ENCODE assay signal across 8 cellular contexts in genomic region chr21:45136927-45137611, GRCh38.
DNase-seq lines count a peak whose midpoint lies in the region; ATAC-seq, FAIRE-seq and TF ChIP-seq lines count a peak whose summit lies in the region.

No MANE protein-coding gene starts in this region.

- H3K79me2 ChIP-seq in HepG2 (ENCODE audit: insufficient read depth, low read length) = no peaks in the 10 kb centered on the region

- DNase-seq in ACHN (peak; percentile 82), GM13976 (ENCODE audit: low spot score) (peak; percentile 86), NCI-H226 (peak; percentile 64), colonic mucosa (peak; percentile 91), HepG2 (ENCODE audit: low spot score) (peak; percentile 68)
- DNase-seq in activated CD4-positive, CD25-positive, alpha-beta regulatory T cell treated with anti-CD3 and anti-CD28 coated beads, Interleukin-2, amount 50 U/mL, for 72 hours = peak; percentile 66
- DNase-seq in stimulated activated CD4-positive, alpha-beta T cell treated with anti-CD3 and anti-CD28 coated beads, Interleukin-4, amount 100 ng/mL, for 4 hours = peak; percentile 54 to 70

- TF ChIP-seq CTCF in GM13976 (IDR thresholded peaks at IDR 0.05; ENCODE audit: borderline replicate concordance, control extremely low read depth, extremely low read depth, insufficient read depth, missing control alignments) (peak; percentile 82), colonic mucosa (IDR thresholded peaks at IDR 0.05) (peak; percentile 87), HepG2 (CRISPR knock-in tag; IDR thresholded peaks at IDR 0.05) (peak; percentile 87)

- no peak overlapping the region for H3K4me3 ChIP-seq in colonic mucosa
- no peak overlapping the region for H3K4me3 ChIP-seq in HepG2 (replicated peaks in 1 of 3; ENCODE audit: insufficient read depth in 1 of 3, low read depth in 2 of 3, low read length in 3 of 3)

- CTCF ChIA-PET in HepG2 (lab: Yijun Ruan, JAX; ENCODE audit: low intra/inter-chr PET ratio, low total read pairs) = interaction anchor here (1.4 kb wide), 1 partner anchor 187 kb away, joined by 11 read pairs; no protein-coding TSS in a partner anchor

- peak; percentile 83 for FAIRE-seq in HepG2 (lab: Jason Lieb, UNC)

- H2AFZ ChIP-seq in HepG2 (ENCODE audit: low read length) = no peak overlapping the region

- 33% methylated on average over 5 of the region's 11 CpGs for WGBS in HepG2 (ENCODE audit: low lambda C conversion rate)

- peak overlapping the region; percentile 3 for H3K27ac ChIP-seq in colonic mucosa
- H3K27ac ChIP-seq in HepG2 (ENCODE audit: extremely low read length, insufficient read depth, low read length) = no peak overlapping the region

- TF ChIP-seq RAD21 in HepG2 (CRISPR knock-in tag; IDR thresholded peaks at IDR 0.05) = peak; percentile 38; the same call in 1 of the 2 replicates

- TF ChIP-seq EP300 in HepG2 (IDR thresholded peaks at IDR 0.05; ENCODE audit: low read depth in 2 of 2, low read length in 2 of 2) = no peak
- no peak for TF ChIP-seq EP300 in HepG2 (CRISPR knock-in tag; IDR thresholded peaks at IDR 0.05; ENCODE audit: borderline replicate concordance)

- in situ Hi-C loops in ACHN (cut with HindIII; ENCODE audit: low pct_ligation_motif_present, low pct_unique_long_range_greater_than_20kb, low sequenced_read_pairs) (no loop called here), GM13976 (cut with MboI; ENCODE audit: low sequenced_read_pairs, unreplicated experiment) (loop anchor here (10.0 to 25.0 kb wide), 2 partner anchors 192 to 300 kb away; partner anchors contain the start of gene SLX9), HepG2 (cut with HindIII; ENCODE audit: extremely low pct_ligation_motif_present, low pct_unique_long_range_greater_than_20kb) (loop anchor here (5.0 kb wide), 1 partner anchor 190 kb away; no protein-coding TSS in a partner anchor)

- H3K4me2 ChIP-seq in HepG2 (ENCODE audit: low read depth, low read length) = no peak overlapping the region

- H3K9me3 ChIP-seq in colonic mucosa (no peaks in the 10 kb centered on the region), HepG2 (ENCODE audit: low read length) (no peaks in the 10 kb centered on the region)

- no peaks in the 10 kb centered on the region for H4K20me1 ChIP-seq in HepG2 (ENCODE audit: insufficient read depth, low read length)

- peak overlapping the region in 1 of 2 donors; percentile 36 for H3K9ac ChIP-seq in colonic mucosa (ENCODE audit: low read depth in 2 of 2, low read length in 2 of 2)
- H3K9ac ChIP-seq in HepG2 (ENCODE audit: insufficient read depth, low read depth, low read length) = no peak overlapping the region

- BruUV-seq in HepG2 (replicated peaks; lab: Mats Ljungman, UMichigan) = no TSS peak

- POLR2A ChIA-PET in HepG2 (lab: Yijun Ruan, JAX) = interaction anchor here (0.7 to 1.9 kb wide), 5 partner anchors 124 to 197 kb away, joined by 3 to 17 read pairs (median 6); partner anchors contain the start of gene SLX9

- H3K4me1 ChIP-seq in colonic mucosa (no peaks in the 10 kb centered on the region), HepG2 (ENCODE audit: insufficient read depth, low read length) (peaks cover 12% of the 10 kb centered on the region)

- peak; percentile 75 for ATAC-seq in HepG2
- ATAC-seq in GM21390 (IDR thresholded peaks at IDR 0.05; ENCODE audit: unreplicated experiment) = no peak

- intact Hi-C loops in colonic mucosa (cut with DNase I) = no loop called here
- intact Hi-C loops in HepG2 (cut with micrococcal nuclease; ENCODE audit: unreplicated experiment) = no loop called here

- no peak for TF ChIP-seq POLR2A in HepG2 (IDR thresholded peaks at IDR 0.05; ENCODE audit: insufficient read depth in 1 of 2, low read depth in 2 of 2, low read length in 2 of 2)

- no peaks in the 10 kb centered on the region for H3K27me3 ChIP-seq in colonic mucosa
- H3K27me3 ChIP-seq in HepG2 (ENCODE audit: control insufficient read depth in 1 of 2, insufficient read depth in 2 of 2, low read length in 2 of 2) = no peaks in the 10 kb centered on the region

- H3K36me3 ChIP-seq in colonic mucosa (no peaks in the 10 kb centered on the region), HepG2 (replicated peaks in 1 of 2; ENCODE audit: control insufficient read depth in 1 of 2, insufficient read depth in 2 of 2, low read length in 2 of 2) (no peaks in the 10 kb centered on the region)

TF ChIP-seq in HepG2, 621 proteins besides CTCF, POLR2A, EP300 and RAD21 (continues in another document):
- TF ChIP-seq AGO1 (IDR thresholded peaks at IDR 0.05; ENCODE audit: low read depth, low read length, poor library complexity, severe bottlenecking) (no peak), TEAD3 (CRISPR knock-in tag; optimal IDR thresholded peaks at IDR 0.05; ENCODE audit: borderline replicate concordance) (peak; percentile 64), XRCC5 (optimal IDR thresholded peaks at IDR 0.05; ENCODE audit: low read length) (peak; percentile 56), AHDC1 (CRISPR knock-in tag; IDR thresholded peaks at IDR 0.05; ENCODE audit: borderline replicate concordance) (no peak), ZNF614 (CRISPR knock-in tag; IDR thresholded peaks at IDR 0.05; ENCODE audit: borderline replicate concordance) (no peak), ARHGAP35 (CRISPR knock-in tag; IDR thresholded peaks at IDR 0.05; ENCODE audit: borderline replicate concordance) (no peak), ZKSCAN1 (IDR thresholded peaks at IDR 0.05; ENCODE audit: low read length) (no peak), ZNF713 (CRISPR knock-in tag; IDR thresholded peaks at IDR 0.05) (no peak)
- TF ChIP-seq, protein P1, sequence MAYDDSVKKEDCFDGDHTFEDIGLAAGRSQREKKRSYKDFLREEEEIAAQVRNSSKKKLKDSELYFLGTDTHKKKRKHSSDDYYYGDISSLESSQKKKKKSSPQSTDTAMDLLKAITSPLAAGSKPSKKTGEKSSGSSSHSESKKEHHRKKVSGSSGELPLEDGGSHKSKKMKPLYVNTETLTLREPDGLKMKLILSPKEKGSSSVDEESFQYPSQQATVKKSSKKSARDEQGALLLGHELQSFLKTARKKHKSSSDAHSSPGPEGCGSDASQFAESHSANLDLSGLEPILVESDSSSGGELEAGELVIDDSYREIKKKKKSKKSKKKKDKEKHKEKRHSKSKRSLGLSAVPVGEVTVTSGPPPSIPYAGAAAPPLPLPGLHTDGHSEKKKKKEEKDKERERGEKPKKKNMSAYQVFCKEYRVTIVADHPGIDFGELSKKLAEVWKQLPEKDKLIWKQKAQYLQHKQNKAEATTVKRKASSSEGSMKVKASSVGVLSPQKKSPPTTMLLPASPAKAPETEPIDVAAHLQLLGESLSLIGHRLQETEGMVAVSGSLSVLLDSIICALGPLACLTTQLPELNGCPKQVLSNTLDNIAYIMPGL (CRISPR knock-in tag; IDR thresholded peaks at IDR 0.05; ENCODE audit: borderline replicate concordance in 1 of 2, low read depth in 1 of 2) = 0 out of 4 replicates have a peak, but pooled peaks of 1 of the 2 experiments have one; percentile 14
